Comparison of ENCODE assay signal across 19 cellular contexts in the genomic region with DNA sequence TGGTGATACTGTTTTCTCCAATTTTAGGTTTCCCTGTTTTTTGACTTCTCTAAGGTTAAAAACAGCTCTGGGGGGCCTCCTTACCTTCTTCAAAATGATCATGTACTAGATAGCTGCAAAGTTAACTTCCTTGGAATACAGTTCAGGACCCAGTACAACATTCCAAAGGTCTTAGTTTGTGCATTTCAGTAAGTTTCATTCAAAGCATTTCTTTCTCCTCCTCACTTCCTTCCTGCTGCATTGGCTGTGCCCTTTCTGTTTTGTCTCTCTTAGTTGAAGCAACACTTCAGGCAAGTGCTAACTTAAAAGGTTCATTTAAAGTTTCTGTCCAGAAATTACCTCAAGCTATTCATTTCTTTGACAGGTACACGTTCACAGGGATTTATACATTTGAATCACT.
DNase-seq lines count a peak whose midpoint lies in the region; ATAC-seq and TF ChIP-seq lines count a peak whose summit lies in the region.
"Had no signal": no experiment of that assay in that cellular context is flagged by ENCODE, and none has a peak within 500 bp of the region (broad histone marks: within the 10 kb centered on the region; RNA-seq: fewer than 3 reads in every experiment).

No MANE protein-coding gene starts in this region.

- no peak overlapping the region for H3K4me3 ChIP-seq in esophagus squamous epithelium
- H3K4me3 ChIP-seq: neural progenitor cell, tibial artery had no signal

- no peaks in the 10 kb centered on the region for H3K27me3 ChIP-seq in esophagus squamous epithelium
- H3K27me3 ChIP-seq: neural progenitor cell, tibial artery had no signal

- H3K27ac ChIP-seq in esophagus squamous epithelium, result no peak overlapping the region
- H3K27ac ChIP-seq: neural progenitor cell, tibial artery had no signal

- peaks cover 5 to 18% (median 5%) of the 10 kb centered on the region in 3 donors for H3K4me1 ChIP-seq in esophagus squamous epithelium
- H3K4me1 ChIP-seq: neural progenitor cell had no signal

- no peaks in the 10 kb centered on the region for H3K36me3 ChIP-seq in esophagus squamous epithelium
- H3K36me3 ChIP-seq: neural progenitor cell, tibial artery had no signal

- ATAC-seq in GM18498 (IDR thresholded peaks at IDR 0.05; ENCODE audit: unreplicated experiment), result no peak
- no peak for ATAC-seq in HG02852 (IDR thresholded peaks at IDR 0.05; ENCODE audit: unreplicated experiment)

- TF ChIP-seq POLR2A in esophagus squamous epithelium (IDR thresholded peaks at IDR 0.05), result no peak

- no peak for TF ChIP-seq CTCF in esophagus squamous epithelium (IDR thresholded peaks at IDR 0.05)

- intact Hi-C loops in esophagus squamous epithelium (cut with DNase I), result no loop called here

- DNase-seq in A172 (ENCODE audit: low spot score) (peak; percentile 5), HCEC 1CT (peak; percentile 52), astrocyte of the hippocampus (ENCODE audit: low read depth, low spot score) (peak; percentile 4), kidney tubule cell (ENCODE audit: low spot score) (peak; percentile 33), NCI-H2227 treated with DMSO at 0.1 percent for 48 hours (lab: John Stamatoyannopoulos, UW) (no peak), esophagus squamous epithelium (lab: John Stamatoyannopoulos, UW) (no peak)
- DNase-seq: activated CD4-positive, CD25-positive, alpha-beta regulatory T cell treated with anti-CD3 and anti-CD28 coated beads, Interleukin-2, amount 50 U/mL, for 72 hours; activated naive CD8-positive, alpha-beta T cell treated with anti-CD3 and anti-CD28 coated beads, Interleukin-2, amount 10 ng/mL, durations not matched to agents 7 days and 5 days; kidney; NCI-H1417; NCI-H2171 treated with DMSO at 0.1 percent for 48 hours; NCI-H748 treated with DMSO at 0.1 percent for 48 hours; OCI-M1; retina; stimulated activated naive CD4-positive, alpha-beta T cell; tibial artery had no signal

- WGBS in esophagus squamous epithelium, 2 donors, result 23 to 37% methylated on average over 1 of the region's 1 CpG

- H3K9me3 ChIP-seq in esophagus squamous epithelium, result no peaks in the 10 kb centered on the region
- H3K9me3 ChIP-seq: tibial artery had no signal

Comparison
In these comparisons a context has a peak if more than half of its experiments do, and no peak if none do; other contexts are left out.
1. DNase-seq: peak in A172 (single experiment), HCEC 1CT (single experiment), astrocyte of the hippocampus (single experiment) and kidney tubule cell (single experiment); none in NCI-H2227 treated with DMSO at 0.1 percent for 48 hours (single experiment) and esophagus squamous epithelium (single experiment).